ENCODE assay signal across 25 cellular contexts in genomic region chr21:39364949-39365348, GRCh38.
"Had no signal": no experiment of that assay in that cellular context is flagged by ENCODE, and none has a peak within 500 bp of the region (broad histone marks: within the 10 kb centered on the region; RNA-seq: fewer than 3 reads in every experiment).

No MANE protein-coding gene starts in this region.

- H3K36me3 ChIP-seq: brain microvascular endothelial cell had no signal

- ATAC-seq: activated CD8-positive, alpha-beta T cell treated with anti-CD3 and anti-CD28 coated beads, Interleukin-2, amount 10 ng/mL, durations not matched to agents 7 days and 5 days; activated naive CD4-positive, alpha-beta T cell treated with anti-CD3 and anti-CD28 coated beads, Interleukin-2, amount 50 U/mL, for 72 hours; Right ventricle myocardium inferior had no signal

- DNase-seq: activated CD4-positive, alpha-beta T cell treated with anti-CD3 and anti-CD28 coated beads, Interleukin-2, amount 10 ng/mL, durations not matched to agents 24 days and 14 days; activated CD4-positive, alpha-beta T cell treated with anti-CD3 and anti-CD28 coated beads, Interleukin-2, amount 50 U/mL, for 4 hours; activated CD8-positive, alpha-beta T cell treated with anti-CD3 and anti-CD28 coated beads, Interleukin-2, amount 10 ng/mL, durations not matched to agents 7 days and 5 days; activated gamma-delta T cell; activated naive CD4-positive, alpha-beta T cell treated with anti-CD3 and anti-CD28 coated beads for 36 hours; activated T-cell treated with anti-CD3 and anti-CD28 coated beads, Interleukin-2, amount 50 U/mL, for 24 hours; anterior cingulate cortex; brain microvascular endothelial cell; central memory CD4-positive, alpha-beta T cell; NCI-H1092; NCI-H1436 treated with DMSO at 0.1 percent for 48 hours; NCI-H1694 treated with DMSO at 0.1 percent for 48 hours; NCI-H2029; NCI-H510A; NCI-H526; NCI-H748 treated with DMSO at 0.1 percent for 48 hours; NK-92 treated with Interleukin-12 subunit alpha and Interleukin-12 subunit beta, amount 100 ng/mL, for 24 hours; PC-9; SIG-M5; SW 1271; T-helper 1 cell; T1000 had no signal

- H3K27ac ChIP-seq: brain microvascular endothelial cell, PC-9, RWPE1 had no signal

- H3K27me3 ChIP-seq: brain microvascular endothelial cell had no signal

- H3K4me3 ChIP-seq: PC-9 had no signal
